Comparison of ENCODE assay signal across 22 cellular contexts in the genomic region with DNA sequence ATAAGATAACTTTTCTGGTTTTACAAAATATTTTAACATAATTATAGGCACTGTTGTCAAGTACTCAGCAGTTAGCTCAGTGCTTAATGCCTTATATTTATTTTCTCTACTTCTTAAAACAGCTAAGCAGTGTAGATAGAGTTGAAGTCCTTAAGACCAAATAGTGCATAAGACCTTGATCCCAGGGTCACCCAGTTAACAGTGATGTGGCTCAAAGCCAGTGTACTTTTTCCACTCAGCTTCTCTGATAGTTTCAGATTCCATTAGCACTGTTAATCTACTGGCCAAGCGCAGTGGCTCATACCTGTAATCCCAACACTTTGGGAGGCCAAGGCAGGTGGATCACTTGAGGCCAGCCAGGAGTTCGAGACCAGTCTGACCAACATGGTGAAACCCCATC.
DNase-seq lines count a peak whose midpoint lies in the region; ATAC-seq and TF ChIP-seq lines count a peak whose summit lies in the region.
"Had no signal": no experiment of that assay in that cellular context is flagged by ENCODE, and none has a peak within 500 bp of the region (broad histone marks: within the 10 kb centered on the region; RNA-seq: fewer than 3 reads in every experiment).

No MANE protein-coding gene starts in this region.

- ATAC-seq in left ventricle myocardium superior (peak; percentile 67), right lobe of liver (peak; percentile 17 to 76 (median 46))
- ATAC-seq: A549 had no signal

- H3K27me3 ChIP-seq in cardiac muscle cell (no peaks in the 10 kb centered on the region), right atrium auricular region (no peaks in the 10 kb centered on the region), right lobe of liver (no peaks in the 10 kb centered on the region)
- H3K27me3 ChIP-seq: BE2C; BLaER1 treated with 17β-estradiol and CSF1 and Interleukin-3, amounts not matched to agents 10 nM and 100 nM had no signal

- H3K27ac ChIP-seq in cardiac muscle cell (peak overlapping the region; percentile 12), right atrium auricular region (no peak overlapping the region), right lobe of liver (no peak overlapping the region)
- H3K27ac ChIP-seq: A549; BLaER1 treated with 17β-estradiol and CSF1 and Interleukin-3, amounts not matched to agents 10 nM and 100 nM had no signal

- H3K36me3 ChIP-seq in cardiac muscle cell (peaks cover 82% of the 10 kb centered on the region), right atrium auricular region (peaks cover 84% of the 10 kb centered on the region), right lobe of liver (peaks cover 0 to 78% (median 38%) of the 10 kb centered on the region in 4 donors)

- no peak overlapping the region for H3K4me3 ChIP-seq in cardiac muscle cell
- H3K4me3 ChIP-seq in right atrium auricular region: no peak overlapping the region
- H3K4me3 ChIP-seq in right lobe of liver: no peak overlapping the region
- H3K4me3 ChIP-seq: A549; BLaER1 treated with 17β-estradiol and CSF1 and Interleukin-3, amounts not matched to agents 10 nM and 100 nM; HAP-1 had no signal

- WGBS in right lobe of liver (ENCODE audit: insufficient coverage, low coverage, low lambda C conversion rate, missing lambda C conversion rate): 100% methylated on average over 2 of the region's 2 CpGs

- no peak for DNase-seq in cardiac muscle cell (ENCODE audit: low read depth in 1 of 2, low spot score in 1 of 2)
- no peak for DNase-seq in right atrium auricular region (ENCODE audit: low spot score)
- DNase-seq in left ventricle myocardium superior: no peak
- DNase-seq in cardiac septum (ENCODE audit: low spot score): no peak
- no peak for DNase-seq in right lobe of liver
- no peak for DNase-seq in NCI-H2081 (lab: John Stamatoyannopoulos, UW)
- DNase-seq in NCI-H526 treated with DMSO at 0.1 percent for 48 hours (lab: John Stamatoyannopoulos, UW): no peak
- DNase-seq: 8988T; ACHN; AML-193; BE2C; Calu3; CD4-positive, alpha-beta memory T cell; COR-L47; DMS53; DMS79 treated with DMSO at 0.1 percent for 48 hours; GF-D8; GOT3; HFFc6 had no signal

- intact Hi-C loops in left ventricle myocardium superior (cut with micrococcal nuclease) (no loop called here), cardiac septum (cut with DNase I) (no loop called here), right lobe of liver (cut with DNase I) (no loop called here)

- H3K9me3 ChIP-seq in cardiac muscle cell (ENCODE audit: low read depth): no peaks in the 10 kb centered on the region
- no peaks in the 10 kb centered on the region for H3K9me3 ChIP-seq in right atrium auricular region
- H3K9me3 ChIP-seq in right lobe of liver: no peaks in the 10 kb centered on the region
- H3K9me3 ChIP-seq: A549; BE2C; BLaER1 treated with 17β-estradiol and CSF1 and Interleukin-3, amounts not matched to agents 10 nM and 100 nM; HAP-1 had no signal

- H3K4me1 ChIP-seq in cardiac muscle cell (ENCODE audit: low read depth) (no peaks in the 10 kb centered on the region), right atrium auricular region (no peaks in the 10 kb centered on the region), right lobe of liver (no peaks in the 10 kb centered on the region)
- H3K4me1 ChIP-seq: A549, BE2C, HAP-1 had no signal

- TF ChIP-seq CTCF in cardiac muscle cell (IDR thresholded peaks at IDR 0.05; ENCODE audit: low read depth, low read length) (no peak), right atrium auricular region (IDR thresholded peaks at IDR 0.05) (no peak), right lobe of liver (IDR thresholded peaks at IDR 0.05) (no peak)

- TF ChIP-seq POLR2A in right lobe of liver (IDR thresholded peaks at IDR 0.05): no peak
